Comparison of ENCODE assay signal across 1 cellular context in genomic region chr4:153780876-153781275, GRCh38.
TF ChIP-seq lines count a peak whose summit lies in the region.

No MANE protein-coding gene starts in this region.

TF ChIP-seq in GM23338, 12 proteins besides CTCF, POLR2A, EP300 and RAD21 (continued from another document):
- TF ChIP-seq ETS1 (IDR thresholded peaks at IDR 0.05) (no peak), ZNF331 (CRISPR knock-in tag; IDR thresholded peaks at IDR 0.05; ENCODE audit: low read depth) (no peak), POLR2AphosphoS5 (IDR thresholded peaks at IDR 0.05; ENCODE audit: low read depth) (no peak), NANOG (IDR thresholded peaks at IDR 0.05; ENCODE audit: borderline replicate concordance) (no peak), EZH2phosphoT487 (IDR thresholded peaks at IDR 0.05; ENCODE audit: unreplicated experiment) (no peak), EZH2 (IDR thresholded peaks at IDR 0.05; ENCODE audit: low read depth, unreplicated experiment) (no peak), CREB1 (CRISPR knock-in tag; IDR thresholded peaks at IDR 0.05; ENCODE audit: low read depth) (no peak), JUNB (IDR thresholded peaks at IDR 0.05; ENCODE audit: unreplicated experiment) (no peak), REST (IDR thresholded peaks at IDR 0.05; ENCODE audit: unreplicated experiment) (no peak)
